In genomic region chr11:23398052-23398451, GRCh38 we compare ENCODE assay signal across 25 cellular contexts.
A peak's percentile ranks its signal among the peaks of the same experiment; 100 is the strongest.
DNase-seq lines count a peak whose midpoint lies in the region; ATAC-seq, FAIRE-seq and TF ChIP-seq lines count a peak whose summit lies in the region.
"Had no signal": no experiment of that assay in that cellular context is flagged by ENCODE, and none has a peak within 500 bp of the region (broad histone marks: within the 10 kb centered on the region; RNA-seq: fewer than 3 reads in every experiment).

No MANE protein-coding gene starts in this region.

- H2BK20ac ChIP-seq in H1 (ENCODE audit: low read length), result no peak overlapping the region

- no peak overlapping the region for H3K4me2 ChIP-seq in H1 (ENCODE audit: insufficient read depth in 1 of 2, low read depth in 2 of 2, low read length in 2 of 2)
- H3K4me2 ChIP-seq: KMS-11 had no signal

- no peaks in the 10 kb centered on the region for H3K27me3 Mint-ChIP-seq in WTC11 (ENCODE audit: low read depth)
- H3K27me3 Mint-ChIP-seq: B cell, IgD-negative memory B cell, T-cell had no signal

- intact Hi-C loops in upper lobe of right lung (cut with DNase I), result no loop called here

- no peaks in the 10 kb centered on the region for H3K36me3 Mint-ChIP-seq in WTC11
- H3K36me3 Mint-ChIP-seq: CD8-positive, alpha-beta T cell; T-cell had no signal

- H3K4me1 ChIP-seq in H1 (replicated peaks in 1 of 4; ENCODE audit: control insufficient read depth in 3 of 4, insufficient read depth in 4 of 4, low read length in 3 of 4) (no peaks in the 10 kb centered on the region), upper lobe of right lung (no peaks in the 10 kb centered on the region)
- H3K4me1 ChIP-seq: Caco-2 had no signal

- H4K91ac ChIP-seq in H1 (replicated peaks; ENCODE audit: insufficient read length, low read length), result no peak overlapping the region

- no peak overlapping the region for H3K4ac ChIP-seq in H1 (replicated peaks; ENCODE audit: insufficient read length, low read depth, low read length)

- H2BK120ac ChIP-seq in H1 (replicated peaks; ENCODE audit: low read depth, low read length), result no peak overlapping the region

- H3K36me3 ChIP-seq in H1 (ENCODE audit: control insufficient read depth in 2 of 4, insufficient read depth in 4 of 4, low read length in 3 of 4), result no peaks in the 10 kb centered on the region; a peak in 1 of 8 replicates
- H3K36me3 ChIP-seq in upper lobe of right lung, result no peaks in the 10 kb centered on the region

- peaks cover 6% of the 10 kb centered on the region for H3K9me3 Mint-ChIP-seq in WTC11
- H3K9me3 Mint-ChIP-seq: HFFc6 had no signal

- no peak overlapping the region for H3K18ac ChIP-seq in H1 (ENCODE audit: extremely low read depth, low read length)

- H2AFZ ChIP-seq in H1 (ENCODE audit: low read length), result peak overlapping the region; percentile 70; the same call in 1 of the 2 replicates

- H3K4me3 ChIP-seq in H1 (ENCODE audit: extremely low read depth in 1 of 4, insufficient read depth in 2 of 4, low read depth in 3 of 4, low read length in 4 of 4) (no peak overlapping the region), upper lobe of right lung (no peak overlapping the region)

- H3K27me3 ChIP-seq in H1 (replicated peaks in 1 of 4; ENCODE audit: control insufficient read depth in 3 of 4, extremely low read depth in 1 of 4, insufficient read depth in 3 of 4, low read length in 3 of 4) (no peaks in the 10 kb centered on the region), upper lobe of right lung (no peaks in the 10 kb centered on the region)

- CTCF ChIA-PET in H1 (lab: Charles Lee; ENCODE audit: partially characterized antibody), result no interaction called here
- CTCF ChIA-PET in WTC11 (lab: Charles Lee), result no interaction called here

- no peak overlapping the region for H4K8ac ChIP-seq in H1 (ENCODE audit: extremely low read depth, insufficient read depth, low read length)

- H2BK15ac ChIP-seq in H1 (ENCODE audit: low read length), result no peak overlapping the region

- no peak overlapping the region for H3K14ac ChIP-seq in H1 (ENCODE audit: insufficient read length)

- H3K23ac ChIP-seq in H1 (ENCODE audit: insufficient read length), result no peak overlapping the region

- no peak for TF ChIP-seq EP300 in H1 (IDR thresholded peaks at IDR 0.05; ENCODE audit: borderline replicate concordance in 1 of 2, low read depth in 2 of 2, low read length in 2 of 2)

- ATAC-seq in upper lobe of right lung (peak; percentile 79), WTC11 (no peak), GM21825 (IDR thresholded peaks at IDR 0.05; ENCODE audit: unreplicated experiment) (no peak), HG02610 (IDR thresholded peaks at IDR 0.05; ENCODE audit: unreplicated experiment) (no peak)
- ATAC-seq: CD8-positive, alpha-beta T cell; T-cell had no signal

- H3K27ac Mint-ChIP-seq in WTC11, result no peak overlapping the region
- H3K27ac Mint-ChIP-seq: B cell; CD8-positive, alpha-beta T cell; H9; HFFc6; IgD-negative memory B cell; T-cell had no signal

- no peaks in the 10 kb centered on the region for H3K4me1 Mint-ChIP-seq in WTC11
- H3K4me1 Mint-ChIP-seq: B cell, H9, T-cell had no signal

- 96% methylated on average over 2 of the region's 2 CpGs; no CpG with 5 or more reads in 1 of the 2 experiments for WGBS in H1 (ENCODE audit: extremely low coverage in 1 of 2, insufficient coverage in 1 of 2, insufficient read length in 1 of 2, insufficient replicate concordance in 2 of 2, low coverage in 1 of 2, low lambda C conversion rate in 2 of 2, missing lambda C conversion rate in 1 of 2), 2 experiments

- no peak for TF ChIP-seq CTCF in H1 (IDR thresholded peaks at IDR 0.05; ENCODE audit: control extremely low read depth in 1 of 3, insufficient read depth in 1 of 3, low read depth in 1 of 3, low read length in 3 of 3)
- TF ChIP-seq CTCF in upper lobe of right lung (IDR thresholded peaks at IDR 0.05), result no peak
- no peak for TF ChIP-seq CTCF in WTC11 (IDR thresholded peaks at IDR 0.05)

- no peak for FAIRE-seq in H1 (lab: Jason Lieb, UNC)
- FAIRE-seq: GM19239 had no signal

- TF ChIP-seq POLR2A in H1 (IDR thresholded peaks at IDR 0.05; ENCODE audit: control extremely low read depth in 1 of 2, low read depth in 2 of 2, low read length in 2 of 2), result no peak

- H3K23me2 ChIP-seq in H1 (ENCODE audit: low read depth, low read length), result no peaks in the 10 kb centered on the region

- H2BK12ac ChIP-seq in H1 (ENCODE audit: low read depth, low read length), result no peak overlapping the region

- no peak overlapping the region for H3K4me3 Mint-ChIP-seq in WTC11
- H3K4me3 Mint-ChIP-seq: B cell; CD8-positive, alpha-beta T cell; H9; HFFc6; IgD-negative memory B cell; T-cell had no signal

- H3K56ac ChIP-seq in H1 (replicated peaks; ENCODE audit: insufficient read length, low read depth, low read length), result no peak overlapping the region

- no peaks in the 10 kb centered on the region for H3K79me2 ChIP-seq in H1 (ENCODE audit: control insufficient read depth in 1 of 2, insufficient read depth in 2 of 2, low read length in 2 of 2)

- H3K79me1 ChIP-seq in H1 (ENCODE audit: low read depth, low read length), result no peaks in the 10 kb centered on the region

- no peak for TF ChIP-seq RAD21 in H1 (IDR thresholded peaks at IDR 0.05 in 1 of 2, conservative IDR thresholded peaks at IDR 0.05 in 1 of 2; ENCODE audit: low read depth in 2 of 2, low read length in 2 of 2)

- H4K20me1 ChIP-seq in H1 (replicated peaks in 1 of 2; ENCODE audit: control insufficient read depth in 1 of 2, insufficient read depth in 2 of 2, low read length in 2 of 2), result no peaks in the 10 kb centered on the region

- H4K5ac ChIP-seq in H1 (ENCODE audit: insufficient read length, low read depth, low read length), result no peak overlapping the region

- POLR2A ChIA-PET in H1 (lab: Charles Lee; ENCODE audit: partially characterized antibody), result no interaction called here
- POLR2A ChIA-PET in WTC11 (lab: Charles Lee), result no interaction called here

- DNase-seq in NCI-H1417 (lab: John Stamatoyannopoulos, UW) (peak in 2 of 3 experiments; percentile 14 to 71), NCI-H1417 treated with DMSO at 0.1 percent for 48 hours (lab: John Stamatoyannopoulos, UW) (no peak), NCI-H187 treated with DMSO at 0.1 percent for 48 hours (lab: John Stamatoyannopoulos, UW) (peak; percentile 39), H1 (ENCODE audit: low read depth in 1 of 2, low spot score in 2 of 2) (no peak), upper lobe of right lung (no peak), WTC11 (ENCODE audit: low spot score) (no peak)
- DNase-seq: Caco-2; CD8-positive, alpha-beta T cell; H9; HFFc6; MM.1S; NCI-H1694 treated with DMSO at 0.1 percent for 48 hours; NCI-H748 treated with DMSO at 0.1 percent for 48 hours; Right ventricle myocardium superior; RPMI8226; T-cell had no signal

- H3K9me3 ChIP-seq in H1 (ENCODE audit: insufficient read depth in 2 of 2, low read depth in 1 of 2, low read length in 1 of 2) (peaks cover 0 to 5% of the 10 kb centered on the region in 2 experiments; a peak in 1 of 4 replicates), upper lobe of right lung (no peaks in the 10 kb centered on the region)
- H3K9me3 ChIP-seq: Caco-2 had no signal

- H2BK5ac ChIP-seq in H1 (ENCODE audit: low read depth, low read length), result no peak overlapping the region

- H3K9ac ChIP-seq in H1 (replicated peaks in 1 of 4; ENCODE audit: extremely low read depth in 1 of 4, low read depth in 3 of 4, low read length in 3 of 4), result no peak overlapping the region
- H3K9ac ChIP-seq: KMS-11 had no signal

- H3K27ac ChIP-seq in H1 (ENCODE audit: low read depth, low read length) (no peak overlapping the region), upper lobe of right lung (no peak overlapping the region)
- H3K27ac ChIP-seq: 22Rv1, C4-2B, HL-60, KMS-11 had no signal

- no peak overlapping the region for H2AK5ac ChIP-seq in H1 (ENCODE audit: low read depth, low read length)

TF ChIP-seq in H1, 55 proteins besides CTCF, POLR2A, EP300 and RAD21 (continues in another document):
- no peak for TF ChIP-seq CBX8 (IDR thresholded peaks at IDR 0.05; ENCODE audit: borderline replicate concordance, low read depth, low read length)
- no peak for TF ChIP-seq POLR2AphosphoS5 (IDR thresholded peaks at IDR 0.05; ENCODE audit: low read depth, low read length)
- TF ChIP-seq MAX (IDR thresholded peaks at IDR 0.05), result no peak
- no peak for TF ChIP-seq SP1 (IDR thresholded peaks at IDR 0.05; ENCODE audit: low read depth, low read length)
- no peak for TF ChIP-seq KDM1A (IDR thresholded peaks at IDR 0.05; ENCODE audit: borderline replicate concordance, low read length)
- TF ChIP-seq RNF2 (IDR thresholded peaks at IDR 0.05; ENCODE audit: borderline replicate concordance, low read depth, low read length, missing control alignments, poor library complexity, severe bottlenecking), result no peak
- TF ChIP-seq RXRA (IDR thresholded peaks at IDR 0.05; ENCODE audit: insufficient read depth, low read depth, low read length), result no peak
- TF ChIP-seq CREB1 (IDR thresholded peaks at IDR 0.05), result no peak
- TF ChIP-seq BRCA1 (IDR thresholded peaks at IDR 0.05; ENCODE audit: low read depth, low read length), result no peak

TF ChIP-seq in WTC11, 78 proteins besides CTCF, POLR2A, EP300 and RAD21 (continues in another document):
- no peak for TF ChIP-seq ERG (CRISPR knock-in tag; IDR thresholded peaks at IDR 0.05)
- no peak for TF ChIP-seq MLX (CRISPR knock-in tag; IDR thresholded peaks at IDR 0.05)

Comparison
In these comparisons a context has a peak if more than half of its experiments do, and no peak if none do; other contexts are left out.
1. DNase-seq: peak in NCI-H1417 (2 of 3) and NCI-H187 treated with DMSO at 0.1 percent for 48 hours (single experiment); none in NCI-H1417 treated with DMSO at 0.1 percent for 48 hours (single experiment), H1 (0 of 2), upper lobe of right lung (single experiment) and WTC11 (single experiment).